8 cellular contexts compared by ENCODE assay signal in genomic region chr1:18951416-18951815, GRCh38. TPM values are rescaled to one million over a fixed set of nuclear protein-coding genes. Genes with fewer than 3 reads are reported as not detected.
DNase-seq lines count a peak whose midpoint lies in the region; ATAC-seq and TF ChIP-seq lines count a peak whose summit lies in the region.

No MANE protein-coding gene starts in this region.

- H2BK5ac ChIP-seq in mesendoderm (ENCODE audit: low read length) = no peak overlapping the region

- DNase-seq in activated naive CD4-positive, alpha-beta T cell treated with anti-CD3 and anti-CD28 coated beads for 36 hours = peak; percentile 54
- no peak for DNase-seq in activated naive CD4-positive, alpha-beta T cell treated with anti-CD3 and anti-CD28 coated beads, Interleukin-2, amount 50 U/mL, for 16 hours
- peak; percentile 42 for DNase-seq in activated naive CD8-positive, alpha-beta T cell treated with anti-CD3 and anti-CD28 coated beads, Interleukin-2, amount 50 U/mL, for 24 hours
- DNase-seq in mesendoderm (no peak), uterus (no peak), NCI-H1105 (lab: John Stamatoyannopoulos, UW) (no peak), NCI-H1930 (lab: John Stamatoyannopoulos, UW) (no peak)

- no peak overlapping the region for H3K9ac ChIP-seq in mesendoderm (ENCODE audit: low read length)

- CTCF ChIA-PET in activated naive CD4-positive, alpha-beta T cell treated with anti-CD3 and anti-CD28 coated beads for 36 hours (lab: Charles Lee) = interaction anchor here (0.6 to 4.3 kb wide), 7 partner anchors 24 to 257 kb away, joined by 3 to 28 read pairs (median 8); no protein-coding TSS in a partner anchor

- no peak overlapping the region for H2BK15ac ChIP-seq in mesendoderm (replicated peaks; ENCODE audit: low read depth)

- H3K36me3 Mint-ChIP-seq in activated naive CD4-positive, alpha-beta T cell treated with anti-CD3 and anti-CD28 coated beads for 36 hours (ENCODE audit: low read depth) = peaks cover 4% of the 10 kb centered on the region
- H3K36me3 Mint-ChIP-seq in activated naive CD8-positive, alpha-beta T cell treated with anti-CD3 and anti-CD28 coated beads, Interleukin-2, amount 50 U/mL, for 24 hours (ENCODE audit: low read depth) = peaks cover 12% of the 10 kb centered on the region

- no peak overlapping the region for H3K23ac ChIP-seq in mesendoderm (ENCODE audit: low read length)

- H3K79me1 ChIP-seq in mesendoderm (ENCODE audit: low read length) = peaks cover 13% of the 10 kb centered on the region

- TF ChIP-seq POLR2A in uterus (IDR thresholded peaks at IDR 0.05) = no peak

- peak overlapping the region; percentile 22 for H3K27ac ChIP-seq in mesendoderm (ENCODE audit: low read depth, low read length)
- peak overlapping the region; percentile 82 to 92 for H3K27ac ChIP-seq in uterus

- no peaks in the 10 kb centered on the region for H3K9me3 Mint-ChIP-seq in activated naive CD4-positive, alpha-beta T cell treated with anti-CD3 and anti-CD28 coated beads for 36 hours
- no peaks in the 10 kb centered on the region for H3K9me3 Mint-ChIP-seq in activated naive CD8-positive, alpha-beta T cell treated with anti-CD3 and anti-CD28 coated beads, Interleukin-2, amount 50 U/mL, for 24 hours

- H3K36me3 ChIP-seq in mesendoderm (ENCODE audit: control insufficient read depth, insufficient read depth, low read length) = no peaks in the 10 kb centered on the region
- H3K36me3 ChIP-seq in uterus = no peaks in the 10 kb centered on the region

- peaks cover 31% of the 10 kb centered on the region for H3K79me2 ChIP-seq in mesendoderm (ENCODE audit: control insufficient read depth, insufficient read depth, low read length)

- no peak overlapping the region for H4K8ac ChIP-seq in mesendoderm (ENCODE audit: low read depth, low read length)

- no peak overlapping the region for H3K4ac ChIP-seq in mesendoderm (ENCODE audit: low read depth, low read length)

- H4K5ac ChIP-seq in mesendoderm (ENCODE audit: low read length) = no peak overlapping the region

- H2BK120ac ChIP-seq in mesendoderm (ENCODE audit: low read depth, low read length) = no peak overlapping the region

- no peaks in the 10 kb centered on the region for H3K9me3 ChIP-seq in uterus

- H3K4me1 ChIP-seq in mesendoderm (ENCODE audit: control insufficient read depth, low read depth, low read length) (peaks cover 14% of the 10 kb centered on the region), uterus (peaks cover 9 to 43% of the 10 kb centered on the region in 2 donors)

- no peaks in the 10 kb centered on the region for H3K27me3 Mint-ChIP-seq in activated naive CD4-positive, alpha-beta T cell treated with anti-CD3 and anti-CD28 coated beads for 36 hours (ENCODE audit: low read depth)
- H3K27me3 Mint-ChIP-seq in activated naive CD8-positive, alpha-beta T cell treated with anti-CD3 and anti-CD28 coated beads, Interleukin-2, amount 50 U/mL, for 24 hours = no peaks in the 10 kb centered on the region

- H3K4me3 ChIP-seq in mesendoderm (ENCODE audit: low read length) = no peak overlapping the region
- H3K4me3 ChIP-seq in uterus = no peak overlapping the region

- H3K27me3 ChIP-seq in mesendoderm (ENCODE audit: insufficient read depth, low read length, poor library complexity) (no peaks in the 10 kb centered on the region), uterus (no peaks in the 10 kb centered on the region)

- H3K18ac ChIP-seq in mesendoderm (ENCODE audit: low read length) = no peak overlapping the region

- H3K56ac ChIP-seq in mesendoderm (ENCODE audit: low read length) = no peak overlapping the region

- no CpG with 5 or more reads among the region's 9 CpGs for WGBS in mesendoderm (ENCODE audit: extremely low coverage, insufficient coverage, low lambda C conversion rate)

- intact Hi-C loops in activated naive CD4-positive, alpha-beta T cell treated with anti-CD3 and anti-CD28 coated beads for 36 hours (cut with micrococcal nuclease) = loop anchor here (1.0 to 5.0 kb wide), 5 partner anchors 45 to 761 kb away; partner anchors contain the start of gene UBR4
- intact Hi-C loops in uterus (cut with DNase I; ENCODE audit: low total_unique reads) = no loop called here

- H2AK5ac ChIP-seq in mesendoderm (ENCODE audit: low read length) = no peak overlapping the region

- ATAC-seq in activated naive CD8-positive, alpha-beta T cell treated with anti-CD3 and anti-CD28 coated beads, Interleukin-2, amount 50 U/mL, for 24 hours = no peak
- ATAC-seq in HG02759 (IDR thresholded peaks at IDR 0.05; ENCODE audit: unreplicated experiment) = no peak

- peaks cover 86% of the 10 kb centered on the region for H3K4me1 Mint-ChIP-seq in activated naive CD4-positive, alpha-beta T cell treated with anti-CD3 and anti-CD28 coated beads for 36 hours (ENCODE audit: low read depth)
- H3K4me1 Mint-ChIP-seq in activated naive CD8-positive, alpha-beta T cell treated with anti-CD3 and anti-CD28 coated beads, Interleukin-2, amount 50 U/mL, for 24 hours = peaks cover 87% of the 10 kb centered on the region

- peak overlapping the region; percentile 93 for H3K27ac Mint-ChIP-seq in activated naive CD4-positive, alpha-beta T cell treated with anti-CD3 and anti-CD28 coated beads for 36 hours
- peak overlapping the region; percentile 99 for H3K27ac Mint-ChIP-seq in activated naive CD8-positive, alpha-beta T cell treated with anti-CD3 and anti-CD28 coated beads, Interleukin-2, amount 50 U/mL, for 24 hours

- no peak overlapping the region for H3K4me2 ChIP-seq in mesendoderm (ENCODE audit: low read length)

- no peak for TF ChIP-seq CTCF in uterus (IDR thresholded peaks at IDR 0.05)

- peak overlapping the region; percentile 75 for H3K4me3 Mint-ChIP-seq in activated naive CD4-positive, alpha-beta T cell treated with anti-CD3 and anti-CD28 coated beads for 36 hours
- peak overlapping the region; percentile 80 for H3K4me3 Mint-ChIP-seq in activated naive CD8-positive, alpha-beta T cell treated with anti-CD3 and anti-CD28 coated beads, Interleukin-2, amount 50 U/mL, for 24 hours

RNA-seq across cellular contexts. Expression of gene IFFO2, which starts 5.1 kb away (rescaled TPM):
- 10 to 100 TPM; 24.9 to 27.0 TPM for total RNA-seq in activated naive CD4-positive, alpha-beta T cell treated with anti-CD3 and anti-CD28 coated beads for 36 hours
- 10.7 TPM for polyA plus RNA-seq in mesendoderm (2013, experiment 1 of 2)
- polyA plus RNA-seq in mesendoderm (2013, experiment 2 of 2) = 11.3 TPM
- 10 to 100 TPM in 1 of 4 donors, 1 to 10 TPM in 3; 4.1 to 19.4 (median 7.3) TPM for total RNA-seq in uterus

RNA-seq across cellular contexts. Expression of gene ALDH4A1, which starts 49.1 kb away (rescaled TPM):
- total RNA-seq in activated naive CD4-positive, alpha-beta T cell treated with anti-CD3 and anti-CD28 coated beads for 36 hours = 10 to 100 TPM; 11.6 to 12.5 TPM
- 12.5 TPM for polyA plus RNA-seq in mesendoderm (2013, experiment 1 of 2)
- 11.6 TPM for polyA plus RNA-seq in mesendoderm (2013, experiment 2 of 2)
- total RNA-seq in uterus = 10 to 100 TPM in 2 of 4 donors, 1 to 10 TPM in 2; 2.6 to 18.5 (median 10.3) TPM

Comparison
In these comparisons a context has a peak if more than half of its experiments do, and no peak if none do; other contexts are left out.
1. DNase-seq: peak in activated naive CD4-positive, alpha-beta T cell treated with anti-CD3 and anti-CD28 coated beads for 36 hours (single experiment) and activated naive CD8-positive, alpha-beta T cell treated with anti-CD3 and anti-CD28 coated beads, Interleukin-2, amount 50 U/mL, for 24 hours (single experiment); none in activated naive CD4-positive, alpha-beta T cell treated with anti-CD3 and anti-CD28 coated beads, Interleukin-2, amount 50 U/mL, for 16 hours (single experiment), mesendoderm (single experiment), uterus (0 of 2), NCI-H1105 (single experiment) and NCI-H1930 (0 of 2).